ENCODE assay signal across 24 cellular contexts in genomic region chr11:69111578-69112247, GRCh38. TPM values are rescaled to one million over a fixed set of nuclear protein-coding genes. Genes with fewer than 3 reads are reported as not detected.
"Had no signal": no experiment of that assay in that cellular context is flagged by ENCODE, and none has a peak within 500 bp of the region (broad histone marks: within the 10 kb centered on the region; RNA-seq: fewer than 3 reads in every experiment).

No MANE protein-coding gene starts in this region.

- H3K36me3 Mint-ChIP-seq: activated CD8-positive, alpha-beta memory T cell treated with anti-CD3 and anti-CD28 coated beads, Interleukin-2, amount 10 ng/mL, durations not matched to agents 7 days and 5 days; activated naive CD4-positive, alpha-beta T cell treated with anti-CD3 and anti-CD28 coated beads, Interleukin-2, amount 10 ng/mL, durations not matched to agents 7 days and 5 days; immature natural killer cell had no signal

- DNase-seq: activated CD4-positive, alpha-beta T cell treated with anti-CD3 and anti-CD28 coated beads, Interleukin-2, amount 10 ng/mL, durations not matched to agents 7 days and 5 days; activated CD8-positive, alpha-beta memory T cell treated with anti-CD3 and anti-CD28 coated beads, Interleukin-2, amount 10 ng/mL, durations not matched to agents 7 days and 5 days; activated CD8-positive, alpha-beta T cell treated with anti-CD3 and anti-CD28 coated beads for 36 hours; activated effector memory CD4-positive, alpha-beta T cell treated with anti-CD3 and anti-CD28 coated beads, Interleukin-2, amount 50 U/mL, for 16 hours; activated naive CD4-positive, alpha-beta T cell treated with anti-CD3 and anti-CD28 coated beads, Interleukin-2, amount 10 ng/mL, durations not matched to agents 7 days and 5 days; activated T-cell treated with anti-CD3 and anti-CD28 coated beads for 4 hours; amygdala; effector CD4-positive, alpha-beta T cell; foreskin keratinocyte; immature natural killer cell; kidney glomerular epithelial cell; left ventricle myocardium inferior; stimulated activated CD4-positive, alpha-beta T cell treated with anti-CD3 and anti-CD28 coated beads, Interleukin-12 subunit alpha, Interleukin-12 subunit beta, amount 100 ng/mL, for 4 hours; stimulated activated CD4-positive, alpha-beta T cell treated with anti-CD3 and anti-CD28 coated beads, Interleukin-4, amount 100 ng/mL, for 4 hours; stimulated activated naive CD8-positive, alpha-beta T cell treated with anti-CD3 and anti-CD28 coated beads, Interleukin-15, Interleukin-2, amounts not matched to agents 100 U/mL and 50 U/mL, for 24 hours; substantia nigra; T-helper 17 cell; tibial artery had no signal

- H3K4me1 ChIP-seq: foreskin keratinocyte had no signal

- H3K27ac Mint-ChIP-seq: activated CD4-positive, alpha-beta T cell treated with anti-CD3 and anti-CD28 coated beads, Interleukin-2, amount 10 ng/mL, durations not matched to agents 7 days and 5 days; activated CD8-positive, alpha-beta memory T cell treated with anti-CD3 and anti-CD28 coated beads, Interleukin-2, amount 10 ng/mL, durations not matched to agents 7 days and 5 days; activated CD8-positive, alpha-beta T cell treated with anti-CD3 and anti-CD28 coated beads for 36 hours; activated naive CD4-positive, alpha-beta T cell treated with anti-CD3 and anti-CD28 coated beads, Interleukin-2, amount 10 ng/mL, durations not matched to agents 7 days and 5 days; dendritic cell treated with granulocyte-macrophage colony-stimulating factor and Interleukin-4, amounts not matched to agents 40 ng/mL and 50 ng/mL, for 4 days; immature natural killer cell; T-helper 17 cell had no signal

- ATAC-seq: activated CD8-positive, alpha-beta memory T cell treated with anti-CD3 and anti-CD28 coated beads, Interleukin-2, amount 10 ng/mL, durations not matched to agents 7 days and 5 days; activated CD8-positive, alpha-beta T cell treated with anti-CD3 and anti-CD28 coated beads for 36 hours; foreskin keratinocyte; stimulated activated naive CD8-positive, alpha-beta T cell treated with anti-CD3 and anti-CD28 coated beads, Interleukin-15, Interleukin-2, amounts not matched to agents 100 U/mL and 50 U/mL, for 24 hours; T-helper 17 cell had no signal

- H3K27ac ChIP-seq: cardiac muscle cell, foreskin keratinocyte, hepatocyte, left ventricle myocardium inferior, tibial artery had no signal

- H3K4me3 Mint-ChIP-seq: activated CD4-positive, alpha-beta T cell treated with anti-CD3 and anti-CD28 coated beads, Interleukin-2, amount 10 ng/mL, durations not matched to agents 7 days and 5 days; activated CD8-positive, alpha-beta memory T cell treated with anti-CD3 and anti-CD28 coated beads, Interleukin-2, amount 10 ng/mL, durations not matched to agents 7 days and 5 days; activated CD8-positive, alpha-beta T cell treated with anti-CD3 and anti-CD28 coated beads for 36 hours; activated naive CD4-positive, alpha-beta T cell treated with anti-CD3 and anti-CD28 coated beads, Interleukin-2, amount 10 ng/mL, durations not matched to agents 7 days and 5 days; dendritic cell treated with granulocyte-macrophage colony-stimulating factor and Interleukin-4, amounts not matched to agents 40 ng/mL and 50 ng/mL, for 4 days; immature natural killer cell; neural crest cell; T-helper 17 cell had no signal

- H3K27me3 ChIP-seq: cardiac muscle cell, hepatocyte, tibial artery had no signal

- H3K4me3 ChIP-seq: cardiac muscle cell, hepatocyte, left ventricle myocardium inferior, tibial artery had no signal

- H3K9me3 ChIP-seq: left ventricle myocardium inferior, tibial artery had no signal

- H3K4me1 Mint-ChIP-seq: activated CD8-positive, alpha-beta memory T cell treated with anti-CD3 and anti-CD28 coated beads, Interleukin-2, amount 10 ng/mL, durations not matched to agents 7 days and 5 days; immature natural killer cell; neural crest cell had no signal

- H3K27me3 Mint-ChIP-seq: activated CD4-positive, alpha-beta T cell treated with anti-CD3 and anti-CD28 coated beads, Interleukin-2, amount 10 ng/mL, durations not matched to agents 7 days and 5 days; activated CD8-positive, alpha-beta memory T cell treated with anti-CD3 and anti-CD28 coated beads, Interleukin-2, amount 10 ng/mL, durations not matched to agents 7 days and 5 days; activated CD8-positive, alpha-beta T cell treated with anti-CD3 and anti-CD28 coated beads for 36 hours; T-helper 17 cell had no signal

- H3K36me3 ChIP-seq: cardiac muscle cell, left ventricle myocardium inferior had no signal

RNA-seq across cellular contexts. Expression of gene SMIM38, which starts 44.0 kb away (rescaled TPM):
- total RNA-seq: epithelial cell of proximal tubule, foreskin keratinocyte, glomerular endothelial cell, left ventricle myocardium inferior had no signal
- polyA plus RNA-seq: foreskin keratinocyte, immature natural killer cell had no signal
